ENCODE assay signal across 1 cellular context in genomic region chr2:227862741-227863588, GRCh38.
TF ChIP-seq lines count a peak whose summit lies in the region.

No MANE protein-coding gene starts in this region.

TF ChIP-seq in SK-N-SH treated with all-trans-retinoic acid at 6 μM for 48 hours, 23 proteins besides CTCF, POLR2A, EP300 and RAD21 (continued from another document):
- TF ChIP-seq CREB5 (CRISPR knock-in tag; IDR thresholded peaks at IDR 0.05; ENCODE audit: low read depth): 0 out of 2 replicates have a peak, but pooled peaks have one; percentile 17
- TF ChIP-seq SNAI2 (CRISPR knock-in tag; IDR thresholded peaks at IDR 0.05): no peak
